ENCODE assay signal across 8 cellular contexts in genomic region chr5:80255752-80256479, GRCh38. TPM values are rescaled to one million over a fixed set of nuclear protein-coding genes. Genes with fewer than 3 reads are reported as not detected.
DNase-seq lines count a peak whose midpoint lies in the region; ATAC-seq and TF ChIP-seq lines count a peak whose summit lies in the region.

TSS of gene SERINC5 (minus strand) at chr5:80256048. CDS start at chr5:80255922, 126 bp downstream.

- no peaks in the 10 kb centered on the region for H3K9me3 ChIP-seq in OCI-LY1 (ENCODE audit: low read length)

- H3K27me3 ChIP-seq in OCI-LY1 (ENCODE audit: insufficient read depth, low read length): no peaks in the 10 kb centered on the region

- H3K36me3 ChIP-seq in OCI-LY1 (ENCODE audit: insufficient read depth, low read length): peaks cover 36% of the 10 kb centered on the region; the same call in 1 of the 2 replicates

- peak within 1 kb of the TSS; percentile 74 for H3K27ac ChIP-seq in OCI-LY1 (ENCODE audit: low read depth, low read length, poor library complexity, severe bottlenecking)

- peak within 1 kb of the TSS; percentile 81 for H3K4me3 ChIP-seq in OCI-LY1 (ENCODE audit: low read depth, low read length, poor library complexity, severe bottlenecking)
- H3K4me3 ChIP-seq in epithelial cell of esophagus (ENCODE audit: low read length): peak within 1 kb of the TSS; percentile 73

- H3K9ac ChIP-seq in OCI-LY1 (ENCODE audit: low read length): peak within 1 kb of the TSS; percentile 95

- H4K20me1 ChIP-seq in OCI-LY1 (ENCODE audit: insufficient read depth, low read length): no peaks in the 10 kb centered on the region

- no peaks in the 10 kb centered on the region for H3K9me2 ChIP-seq in OCI-LY1 (ENCODE audit: low read depth, low read length)

- ATAC-seq in GM18868 (IDR thresholded peaks at IDR 0.05; ENCODE audit: unreplicated experiment): peak; percentile 84
- peak; percentile 72 for ATAC-seq in HG03103 (IDR thresholded peaks at IDR 0.05; ENCODE audit: low read depth, unreplicated experiment)

- no peaks in the 10 kb centered on the region; the same call in 1 of the 2 replicates for H3F3A ChIP-seq in OCI-LY1 (ENCODE audit: insufficient read depth, low read length)

- DNase-seq in AG08395 (ENCODE audit: low spot score) (peak; percentile 91), activated T-cell treated with anti-CD3 and anti-CD28 coated beads for 1 hour (ENCODE audit: low read depth) (peak; percentile 74), epithelial cell of esophagus (ENCODE audit: low read depth) (peak; percentile 80), mucosa of gallbladder (ENCODE audit: low spot score) (peak; percentile 86)
- DNase-seq in stimulated activated CD8-positive, alpha-beta memory T cell treated with anti-CD3 and anti-CD28 coated beads, Interleukin-4, amount 100 ng/mL, for 24 hours (ENCODE audit: low read depth): peak; percentile 81

- no peak within 1 kb of the TSS for H2AFZ ChIP-seq in OCI-LY1 (ENCODE audit: low read length)

- peak within 1 kb of the TSS; percentile 90 for H3K4me2 ChIP-seq in OCI-LY1 (ENCODE audit: low read length)

- TF ChIP-seq CTCF in OCI-LY1 (IDR thresholded peaks at IDR 0.05; ENCODE audit: low read length) (no peak), epithelial cell of esophagus (IDR thresholded peaks at IDR 0.05; ENCODE audit: insufficient read depth, low read depth, low read length, missing control alignments) (no peak)

- H3K4me1 ChIP-seq in OCI-LY1 (ENCODE audit: insufficient read depth, low read length, severe bottlenecking): peaks cover 47% of the 10 kb centered on the region

- peaks cover 52% of the 10 kb centered on the region for H3K79me2 ChIP-seq in OCI-LY1 (ENCODE audit: insufficient read depth, low read length)

RNA-seq across cellular contexts. Expression of gene SERINC5, which starts in this region (rescaled TPM):
- 87.2 TPM for total RNA-seq in mucosa of gallbladder

Comparison
In these comparisons a context has a peak if more than half of its experiments do, and no peak if none do; other contexts are left out.
1. Peak in every context shown above with its lines: DNase-seq, ATAC-seq, H3K4me3 ChIP-seq and H3K27ac ChIP-seq.